ENCODE assay signal across 1 cellular context in genomic region chr16:50611995-50612848, GRCh38.
TF ChIP-seq lines count a peak whose summit lies in the region.

No MANE protein-coding gene starts in this region.

TF ChIP-seq in HepG2, 621 proteins besides CTCF, POLR2A, EP300 and RAD21 (continued from another document):
- TF ChIP-seq PAXIP1 (CRISPR knock-in tag; conservative IDR thresholded peaks at IDR 0.05) (no peak), BORCS8-MEF2B (CRISPR knock-in tag; IDR thresholded peaks at IDR 0.05) (no peak), ZMYM3 (CRISPR knock-in tag; IDR thresholded peaks at IDR 0.05) (peak; percentile 29; the same call in 1 of the 2 replicates), ZXDC (CRISPR knock-in tag; IDR thresholded peaks at IDR 0.05) (no peak), MEIS2 (CRISPR knock-in tag; IDR thresholded peaks at IDR 0.05) (no peak), EED (CRISPR knock-in tag; IDR thresholded peaks at IDR 0.05) (no peak), ZNF530 (CRISPR knock-in tag; IDR thresholded peaks at IDR 0.05; ENCODE audit: low read depth) (no peak), MBNL3 (CRISPR knock-in tag; conservative IDR thresholded peaks at IDR 0.05) (no peak), ZNF234 (CRISPR knock-in tag; conservative IDR thresholded peaks at IDR 0.05) (no peak), ZNF264 (CRISPR knock-in tag; IDR thresholded peaks at IDR 0.05) (no peak), ZNF598 (CRISPR knock-in tag; IDR thresholded peaks at IDR 0.05; ENCODE audit: borderline replicate concordance) (peak; percentile 25; the same call in 1 of the 2 replicates), ZNF768 (CRISPR knock-in tag; IDR thresholded peaks at IDR 0.05) (peak; percentile 98), ZBTB46 (CRISPR knock-in tag; IDR thresholded peaks at IDR 0.05; ENCODE audit: borderline replicate concordance) (no peak), FOXA3 (CRISPR knock-in tag; IDR thresholded peaks at IDR 0.05) (0 out of 2 replicates have a peak, but pooled peaks have one; percentile 8), GMEB1 (CRISPR knock-in tag; IDR thresholded peaks at IDR 0.05; ENCODE audit: borderline replicate concordance) (no peak), ZSCAN12 (CRISPR knock-in tag; IDR thresholded peaks at IDR 0.05) (no peak), GABPB1 (CRISPR knock-in tag; IDR thresholded peaks at IDR 0.05) (no peak), ZNF446 (CRISPR knock-in tag; IDR thresholded peaks at IDR 0.05) (no peak), DBP (CRISPR knock-in tag; IDR thresholded peaks at IDR 0.05; ENCODE audit: not compliant biosample characterization) (no peak), ZNF740 (CRISPR knock-in tag; IDR thresholded peaks at IDR 0.05) (no peak), TERF1 (CRISPR knock-in tag; IDR thresholded peaks at IDR 0.05) (no peak), E2F5 (CRISPR knock-in tag; conservative IDR thresholded peaks at IDR 0.05) (no peak), ELF1 (CRISPR knock-in tag; IDR thresholded peaks at IDR 0.05) (no peak), ZNF737 (CRISPR knock-in tag; IDR thresholded peaks at IDR 0.05; ENCODE audit: borderline replicate concordance) (no peak), FIP1L1 (IDR thresholded peaks at IDR 0.05; ENCODE audit: borderline replicate concordance, insufficient read depth, low read depth, low read length) (no peak), ZSCAN22 (CRISPR knock-in tag; IDR thresholded peaks at IDR 0.05) (no peak)
